9 cellular contexts compared by ENCODE assay signal in the genomic region with DNA sequence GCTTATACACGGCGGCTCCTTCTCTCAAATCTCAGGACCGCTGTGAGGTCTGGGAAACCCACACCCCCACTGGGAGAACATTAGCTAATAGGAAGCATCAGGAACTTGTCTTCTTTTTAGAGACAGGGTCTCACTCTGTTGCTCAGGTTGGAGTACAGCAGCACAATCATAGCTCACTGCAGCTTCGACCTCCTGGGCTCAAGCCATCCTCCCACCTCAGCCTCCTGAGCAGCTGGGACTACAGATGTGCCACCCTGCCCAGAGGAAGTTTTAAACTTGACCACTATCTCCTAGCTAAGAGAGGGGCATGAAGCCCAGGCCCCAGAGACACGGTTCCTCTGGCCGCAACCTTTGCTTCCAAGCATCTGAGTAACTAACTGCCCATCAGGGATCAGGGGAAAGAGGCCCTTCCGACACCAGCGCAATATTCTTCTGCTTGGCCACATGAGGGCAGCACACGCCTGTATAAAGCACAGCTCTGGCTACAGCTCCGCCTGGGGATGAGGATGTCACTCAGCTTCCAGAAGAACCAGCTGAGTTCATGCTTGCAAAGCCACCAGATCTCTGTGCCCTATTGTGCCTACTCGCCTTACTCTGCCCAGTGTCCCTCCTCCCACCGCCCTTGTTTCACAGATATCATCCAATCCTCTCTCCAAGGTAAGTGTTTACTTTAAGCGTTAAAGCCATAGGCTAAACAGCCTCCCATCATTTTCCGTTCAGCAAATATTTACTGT. TPM values are rescaled to one million over a fixed set of nuclear protein-coding genes. Genes with fewer than 3 reads are reported as not detected.
DNase-seq lines count a peak whose midpoint lies in the region; ATAC-seq, FAIRE-seq and TF ChIP-seq lines count a peak whose summit lies in the region.
"Had no signal": no experiment of that assay in that cellular context is flagged by ENCODE, and none has a peak within 500 bp of the region (broad histone marks: within the 10 kb centered on the region; RNA-seq: fewer than 3 reads in every experiment).

No MANE protein-coding gene starts in this region.

- H2AFZ ChIP-seq in mammary epithelial cell (ENCODE audit: low read depth, low read length), result no peak overlapping the region

- H3K4me3 ChIP-seq in mammary epithelial cell (replicated peaks in 1 of 3; ENCODE audit: insufficient read depth in 1 of 3, low read depth in 2 of 3, low read length in 3 of 3) (no peak overlapping the region), kidney (ENCODE audit: low read length in 2 of 2) (no peak overlapping the region)

- H3K4me1 ChIP-seq in mammary epithelial cell (ENCODE audit: insufficient read depth, low read length) (peaks cover 23% of the 10 kb centered on the region), kidney (ENCODE audit: control insufficient read depth in 1 of 2, insufficient read depth in 1 of 2, low read depth in 1 of 2, low read length in 2 of 2) (no peaks in the 10 kb centered on the region)

- WGBS in mammary epithelial cell (ENCODE audit: low coverage, missing lambda C conversion rate), result 42% methylated on average over 14 of the region's 14 CpGs

- H3K27me3 ChIP-seq in mammary epithelial cell (ENCODE audit: insufficient read depth, low read length), result no peaks in the 10 kb centered on the region

- no peaks in the 10 kb centered on the region for H3K36me3 ChIP-seq in mammary epithelial cell (ENCODE audit: insufficient read depth, low read length)
- H3K36me3 ChIP-seq in kidney (ENCODE audit: control insufficient read depth in 1 of 2, insufficient read depth in 2 of 2, low read length in 2 of 2), result no peaks in the 10 kb centered on the region

- no peaks in the 10 kb centered on the region for H3K79me2 ChIP-seq in mammary epithelial cell (ENCODE audit: insufficient read depth, low read length)

- peak overlapping the region; percentile 51 for H3K9ac ChIP-seq in mammary epithelial cell (ENCODE audit: insufficient read depth, low read length)
- no peak overlapping the region for H3K9ac ChIP-seq in kidney (ENCODE audit: low read length in 2 of 2)

- no peak for FAIRE-seq in kidney (lab: Jason Lieb, UNC)

- H3K27ac ChIP-seq in mammary epithelial cell (ENCODE audit: insufficient read depth, low read depth, low read length) (peak overlapping the region; percentile 87), kidney (ENCODE audit: low read depth in 2 of 2, low read length in 2 of 2) (no peak overlapping the region)

- H3K4me2 ChIP-seq in mammary epithelial cell (ENCODE audit: insufficient read depth, low read depth, low read length), result peak overlapping the region; percentile 48

- CTCF ChIA-PET in mammary epithelial cell (lab: Charles Lee; ENCODE audit: low non-redundant PET), result interaction anchor here (0.5 to 1.4 kb wide), 7 partner anchors 15 to 880 kb away, joined by 3 to 6 read pairs (median 3); no protein-coding TSS in a partner anchor

- TF ChIP-seq CTCF in GM20000 (IDR thresholded peaks at IDR 0.05; ENCODE audit: extremely low read depth, missing control alignments) (peak; percentile 82), mammary epithelial cell (conservative IDR thresholded peaks at IDR 0.05 in 1 of 2, IDR thresholded peaks at IDR 0.05 in 1 of 2; ENCODE audit: extremely low read depth in 1 of 2, insufficient read depth in 1 of 2, low read depth in 1 of 2, low read length in 2 of 2) (peak; percentile 75 to 77), kidney (IDR thresholded peaks at IDR 0.05; ENCODE audit: borderline replicate concordance, extremely low read depth, insufficient read depth) (peak; percentile 70)

- no peak for ATAC-seq in HG03139 (IDR thresholded peaks at IDR 0.05; ENCODE audit: unreplicated experiment)

- dilution Hi-C loops in mammary epithelial cell (cut with HindIII; ENCODE audit: low sequenced_read_pairs), result loop anchor here (25.0 kb wide), 1 partner anchor 279 kb away; no protein-coding TSS in a partner anchor

- in situ Hi-C loops in mammary epithelial cell (cut with MboI; ENCODE audit: low sequenced_read_pairs in 2 of 2), result loop anchor here (5.0 to 25.0 kb wide), 6 partner anchors 124 to 576 kb away; no protein-coding TSS in a partner anchor

- BruUV-seq in mammary epithelial cell (replicated peaks; lab: Mats Ljungman, UMichigan), result no TSS peak

- intact Hi-C loops in mammary epithelial cell (cut with micrococcal nuclease), result loop anchor here (1.0 to 2.0 kb wide), 8 partner anchors 22 to 576 kb away; no protein-coding TSS in a partner anchor
- intact Hi-C loops in kidney (cut with DNase I), result no loop called here

- peak; percentile 61 for DNase-seq in COR-L47 (lab: John Stamatoyannopoulos, UW)
- peak; percentile 82 for DNase-seq in GM20000 (ENCODE audit: low spot score)
- peak; percentile 66 for DNase-seq in MV-4-11 (lab: John Stamatoyannopoulos, UW)
- DNase-seq in T1000 (lab: John Stamatoyannopoulos, UW), result peak; percentile 33
- DNase-seq in mammary epithelial cell, result peak; percentile 62
- no peak for DNase-seq in kidney
- peak; percentile 4 for DNase-seq in stimulated activated CD4-positive, alpha-beta T cell treated with anti-CD3 and anti-CD28 coated beads, Interleukin-2, amount 100 ng/mL, for 4 hours (ENCODE audit: low read depth)

- H3K9me3 ChIP-seq in mammary epithelial cell (replicated peaks; ENCODE audit: insufficient read depth, low read length) (no peaks in the 10 kb centered on the region), kidney (ENCODE audit: control insufficient read depth in 1 of 2, low read length in 2 of 2) (no peaks in the 10 kb centered on the region)

- no peaks in the 10 kb centered on the region for H4K20me1 ChIP-seq in mammary epithelial cell (ENCODE audit: insufficient read depth, low read length)

RNA-seq across cellular contexts. Expression of gene SLC6A11, which starts 57.6 kb away (rescaled TPM):
- total RNA-seq in mammary epithelial cell (1 to 10 TPM; 2.5 to 7.8 TPM), kidney (0.38 TPM)
- polyA plus RNA-seq in mammary epithelial cell (10.7 TPM), kidney (ENCODE audit: insufficient read depth, low read depth, low replicate concordance) (not detected)
- polyA minus RNA-seq in mammary epithelial cell, result 19.1 TPM
- total RNA-seq: T-helper 2 cell treated with Interferon-gamma antibody and Interleukin-4, amounts not matched to agents 100 ng/mL and 5 ng/mL, for 36 hours had no signal
